ENCODE assay signal across 24 cellular contexts in the genomic region with DNA sequence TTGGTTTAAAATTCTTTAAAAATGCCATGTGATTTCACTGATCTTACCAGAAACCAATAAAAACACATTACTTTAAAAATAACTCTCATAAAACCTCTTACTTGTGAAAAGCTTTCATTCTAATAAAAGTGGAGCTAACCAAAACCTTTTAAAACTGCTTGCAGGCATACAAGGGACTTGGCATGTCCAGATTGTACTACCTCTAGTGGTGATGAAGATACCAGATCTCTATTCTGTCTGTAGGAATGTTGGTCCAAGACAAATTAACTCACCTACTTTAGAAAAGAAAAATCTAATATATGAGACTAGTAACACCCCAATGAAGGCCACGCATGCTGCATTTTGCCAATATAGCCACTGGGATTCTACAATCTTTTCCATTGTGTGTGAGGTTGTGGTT.
"Had no signal": no experiment of that assay in that cellular context is flagged by ENCODE, and none has a peak within 500 bp of the region (broad histone marks: within the 10 kb centered on the region; RNA-seq: fewer than 3 reads in every experiment).

No MANE protein-coding gene starts in this region.

- H2AFZ ChIP-seq: neural progenitor cell, parathyroid adenoma had no signal

- H3K27me3 ChIP-seq: esophagus muscularis mucosa, neural progenitor cell, thyroid gland had no signal

- H3K9ac ChIP-seq: neural progenitor cell, parathyroid adenoma had no signal

- H3K79me2 ChIP-seq: parathyroid adenoma had no signal

- H3K27ac ChIP-seq: dorsolateral prefrontal cortex, epithelial cell of prostate, esophagus muscularis mucosa, neural progenitor cell, parathyroid adenoma, stomach, thyroid gland had no signal

- H3K36me3 ChIP-seq: esophagus muscularis mucosa, neural progenitor cell, stomach, thyroid gland had no signal

- H3K4me2 ChIP-seq: neural progenitor cell, smooth muscle cell had no signal

- DNase-seq: cerebellar nuclear complex; dorsolateral prefrontal cortex; effector CD4-positive, alpha-beta T cell; mesenchymal stem cell; midbrain; naive thymus-derived CD4-positive, alpha-beta T cell; stimulated activated CD4-positive, alpha-beta T cell treated with anti-CD3 and anti-CD28 coated beads, Interleukin-12 subunit alpha, Interleukin-12 subunit beta, amount 100 ng/mL, for 4 hours; stimulated activated CD4-positive, alpha-beta T cell treated with anti-CD3 and anti-CD28 coated beads, Interleukin-1b, Interleukin-23, amount 100 ng/mL, for 48 hours; stimulated activated CD4-positive, alpha-beta T cell treated with anti-CD3 and anti-CD28 coated beads, Interleukin-4, amount 100 ng/mL, for 1 hour; stimulated activated CD8-positive, alpha-beta memory T cell treated with anti-CD3 and anti-CD28 coated beads, Interleukin-4, amount 100 ng/mL, for 48 hours; stimulated activated naive CD4-positive, alpha-beta T cell; stomach; thyroid gland; trophoblast cell had no signal

- H3K4me3 ChIP-seq: dorsolateral prefrontal cortex, esophagus muscularis mucosa, neural progenitor cell, smooth muscle cell, stomach, thyroid gland had no signal

- H3K9me3 ChIP-seq: thyroid gland had no signal

- FAIRE-seq: colon, frontal cortex, keratinocyte, urothelium cell line had no signal

- H3K4me1 ChIP-seq: esophagus muscularis mucosa, parathyroid adenoma, stomach, thyroid gland had no signal

- ATAC-seq: naive thymus-derived CD4-positive, alpha-beta T cell; sciatic nerve had no signal
